Comparison of ENCODE assay signal across 7 cellular contexts in the genomic region with DNA sequence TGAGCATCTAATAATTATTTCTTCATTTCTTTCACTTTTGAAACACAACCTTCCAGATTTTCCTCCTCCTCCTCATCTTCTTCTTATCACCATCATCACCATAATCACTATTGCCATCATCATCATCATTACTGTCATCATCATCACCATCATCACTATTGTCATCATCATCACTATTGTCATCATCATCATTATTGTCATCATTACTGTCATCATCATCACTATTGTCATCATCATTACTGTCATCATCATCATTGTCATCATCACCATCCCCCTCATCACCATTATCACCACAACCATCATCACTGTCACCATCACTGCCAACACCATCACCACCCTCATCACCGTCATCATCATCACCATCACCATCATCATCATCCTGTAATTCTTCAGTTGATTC.
"Had no signal": no experiment of that assay in that cellular context is flagged by ENCODE, and none has a peak within 500 bp of the region (broad histone marks: within the 10 kb centered on the region; RNA-seq: fewer than 3 reads in every experiment).

No MANE protein-coding gene starts in this region.

- H2AFZ ChIP-seq: GM23248 had no signal

- ATAC-seq: HCT116 had no signal

- H3K9me3 ChIP-seq: HAP-1 had no signal

- H3K9ac ChIP-seq: GM23248 had no signal

- H3K27ac ChIP-seq: GM23248 had no signal

- DNase-seq: GM23248, GOT3, H7, KG1 had no signal

- H3K4me3 ChIP-seq: GM23248, HAP-1 had no signal

- FAIRE-seq: HTR-8/SVneo had no signal

- H3K36me3 ChIP-seq: HAP-1 had no signal

- H3K4me1 ChIP-seq: HAP-1 had no signal
